In the genomic region with DNA sequence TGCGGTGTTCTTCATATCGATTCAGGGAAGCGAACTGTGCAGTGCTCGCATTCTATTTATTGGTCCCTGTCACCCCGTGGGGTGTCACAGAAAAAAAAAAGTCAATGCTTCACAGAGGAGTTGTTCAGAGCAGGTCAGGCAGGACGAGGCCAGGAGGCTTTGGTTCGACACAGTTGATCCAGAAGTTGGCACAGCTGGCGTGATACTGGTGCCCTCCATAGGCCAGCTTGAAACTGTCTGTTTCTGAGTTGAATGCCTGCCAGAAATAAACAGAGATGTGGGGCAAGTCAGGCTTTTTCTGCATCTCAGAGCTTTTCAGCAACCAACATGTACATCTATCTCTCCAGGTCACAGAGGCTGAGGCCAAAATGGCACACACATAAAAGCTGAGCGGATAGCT, we compare ENCODE assay signal across 13 cellular contexts. TPM values are rescaled to one million over a fixed set of nuclear protein-coding genes. Genes with fewer than 3 reads are reported as not detected.
DNase-seq lines count a peak whose midpoint lies in the region; ATAC-seq and TF ChIP-seq lines count a peak whose summit lies in the region.
"Had no signal": no experiment of that assay in that cellular context is flagged by ENCODE, and none has a peak within 500 bp of the region (broad histone marks: within the 10 kb centered on the region; RNA-seq: fewer than 3 reads in every experiment).

No MANE protein-coding gene starts in this region.

- in situ Hi-C loops in GM23248 (cut with MboI), result no loop called here
- in situ Hi-C loops in ACHN (cut with HindIII; ENCODE audit: low pct_ligation_motif_present, low pct_unique_long_range_greater_than_20kb, low sequenced_read_pairs), result no loop called here

- no peak for TF ChIP-seq POLR2A in adrenal gland (IDR thresholded peaks at IDR 0.05)
- TF ChIP-seq POLR2A in tibial nerve (IDR thresholded peaks at IDR 0.05), result no peak

- ATAC-seq in HG03095 (IDR thresholded peaks at IDR 0.05; ENCODE audit: unreplicated experiment), result no peak

- intact Hi-C loops in adrenal gland (cut with DNase I), result no loop called here

- H3K36me3 ChIP-seq in GM23248 (ENCODE audit: low read depth) (peaks cover 18% of the 10 kb centered on the region), adrenal gland (replicated peaks in 1 of 2) (peaks cover 0 to 59% of the 10 kb centered on the region in 2 donors), liver (ENCODE audit: control insufficient read depth in 4 of 4, insufficient read depth in 3 of 4, low read depth in 1 of 4, low read length in 3 of 4) (peaks cover 3 to 36% (median 31%) of the 10 kb centered on the region in 4 donors), tibial nerve (peaks cover 2 to 94% (median 27%) of the 10 kb centered on the region in 3 donors)

- DNase-seq in A172 (ENCODE audit: low spot score) (peak; percentile 15), GM23248 (peak; percentile 20), adrenal gland (peak in 6 of 7 donors; percentile 51 to 78 (median 62)), ACHN (no peak), HuH-7.5 (ENCODE audit: low spot score) (no peak), tibial nerve (ENCODE audit: low spot score in 2 of 2) (no peak)
- DNase-seq: C1 segment of cervical spinal cord; NCI-H1436; psoas muscle; stimulated activated CD4-positive, alpha-beta T cell treated with anti-CD3 and anti-CD28 coated beads, Interleukin-2, amount 100 ng/mL, for 24 hours had no signal

- no peaks in the 10 kb centered on the region for H3K9me2 ChIP-seq in GM23248 (ENCODE audit: insufficient read depth)

- H3K9ac ChIP-seq in GM23248, result no peak overlapping the region
- H3K9ac ChIP-seq in liver (ENCODE audit: low read depth in 1 of 2, low read length in 2 of 2), result no peak overlapping the region

- no peak overlapping the region for H3K4me2 ChIP-seq in GM23248 (ENCODE audit: unreplicated experiment)

- no peaks in the 10 kb centered on the region for H4K20me1 ChIP-seq in GM23248 (ENCODE audit: insufficient read depth)

- peak in 4 of 6 experiments; percentile 16 to 33 (median 28) for TF ChIP-seq CTCF in adrenal gland (IDR thresholded peaks at IDR 0.05)
- peak; percentile 47 for TF ChIP-seq CTCF in liver (IDR thresholded peaks at IDR 0.05; ENCODE audit: low read depth, low read length, missing input control)
- no peak for TF ChIP-seq CTCF in tibial nerve (IDR thresholded peaks at IDR 0.05)

- peak; percentile 78 to 81 for TF ChIP-seq RAD21 in liver (IDR thresholded peaks at IDR 0.05)

- WGBS in GM23248 (ENCODE audit: low coverage in 1 of 2, low lambda C conversion rate in 2 of 2, missing lambda C conversion rate in 2 of 2), 2 experiments, result 91 to 92% methylated on average over 9 of the region's 9 CpGs
- 72 to 79% (median 76%) methylated on average over 9 of the region's 9 CpGs for WGBS in adrenal gland, 4 donors
- 73% methylated on average over 9 of the region's 9 CpGs for WGBS in liver
- 72 to 83% methylated on average over 9 of the region's 9 CpGs for WGBS in tibial nerve, 2 donors

- no peak overlapping the region for H2AFZ ChIP-seq in GM23248

- H3K4me3 ChIP-seq in GM23248, result no peak overlapping the region
- no peak overlapping the region for H3K4me3 ChIP-seq in adrenal gland
- H3K4me3 ChIP-seq in liver (ENCODE audit: low read depth in 1 of 3, low read length in 3 of 3), result no peak overlapping the region
- no peak overlapping the region for H3K4me3 ChIP-seq in tibial nerve
- H3K4me3 ChIP-seq: coronary artery, psoas muscle had no signal

- no peak overlapping the region for H3K27ac ChIP-seq in GM23248
- no peak overlapping the region for H3K27ac ChIP-seq in adrenal gland
- H3K27ac ChIP-seq in liver (ENCODE audit: low read depth in 1 of 2, low read length in 2 of 2), result no peak overlapping the region
- no peak overlapping the region for H3K27ac ChIP-seq in tibial nerve
- H3K27ac ChIP-seq: coronary artery, psoas muscle had no signal

- peaks cover 46% of the 10 kb centered on the region for H3F3A ChIP-seq in GM23248 (ENCODE audit: insufficient read depth)

- H3K4me1 ChIP-seq in GM23248 (ENCODE audit: insufficient read depth), result peaks cover 15% of the 10 kb centered on the region
- H3K4me1 ChIP-seq in adrenal gland (replicated peaks in 1 of 2), result peaks cover 0 to 14% of the 10 kb centered on the region in 2 donors
- peaks cover 0 to 3% (median 0%) of the 10 kb centered on the region in 4 donors for H3K4me1 ChIP-seq in liver (ENCODE audit: control insufficient read depth in 4 of 4, insufficient read depth in 4 of 4, low read length in 3 of 4)
- no peaks in the 10 kb centered on the region for H3K4me1 ChIP-seq in tibial nerve
- H3K4me1 ChIP-seq: psoas muscle had no signal

- TF ChIP-seq EP300 in tibial nerve (IDR thresholded peaks at IDR 0.05), result no peak

- H3K27me3 ChIP-seq in GM23248 (replicated peaks; ENCODE audit: insufficient read depth) (no peaks in the 10 kb centered on the region), adrenal gland (no peaks in the 10 kb centered on the region), liver (ENCODE audit: control insufficient read depth in 4 of 4, insufficient read depth in 4 of 4, low read length in 3 of 4) (no peaks in the 10 kb centered on the region), tibial nerve (no peaks in the 10 kb centered on the region)

- H3K9me3 ChIP-seq in GM23248 (ENCODE audit: low read depth) (no peaks in the 10 kb centered on the region), adrenal gland (replicated peaks in 1 of 3) (no peaks in the 10 kb centered on the region), liver (ENCODE audit: control insufficient read depth in 4 of 4, low read length in 3 of 4) (no peaks in the 10 kb centered on the region), tibial nerve (no peaks in the 10 kb centered on the region)
- H3K9me3 ChIP-seq: psoas muscle had no signal

- peaks cover 24% of the 10 kb centered on the region for H3K79me2 ChIP-seq in GM23248 (ENCODE audit: insufficient read depth)

TF ChIP-seq in liver, 16 proteins besides CTCF, POLR2A, EP300 and RAD21:
- TF ChIP-seq FOXA2 (IDR thresholded peaks at IDR 0.05) (no peak), HNF4A (conservative IDR thresholded peaks at IDR 0.05) (peak in 1 of 2 donors; percentile 21), JUND (IDR thresholded peaks at IDR 0.05) (no peak), RXRA (IDR thresholded peaks at IDR 0.05) (peak in 1 of 2 donors; percentile 7), FOXA1 (IDR thresholded peaks at IDR 0.05) (no peak)
- TF ChIP-seq, protein P1, sequence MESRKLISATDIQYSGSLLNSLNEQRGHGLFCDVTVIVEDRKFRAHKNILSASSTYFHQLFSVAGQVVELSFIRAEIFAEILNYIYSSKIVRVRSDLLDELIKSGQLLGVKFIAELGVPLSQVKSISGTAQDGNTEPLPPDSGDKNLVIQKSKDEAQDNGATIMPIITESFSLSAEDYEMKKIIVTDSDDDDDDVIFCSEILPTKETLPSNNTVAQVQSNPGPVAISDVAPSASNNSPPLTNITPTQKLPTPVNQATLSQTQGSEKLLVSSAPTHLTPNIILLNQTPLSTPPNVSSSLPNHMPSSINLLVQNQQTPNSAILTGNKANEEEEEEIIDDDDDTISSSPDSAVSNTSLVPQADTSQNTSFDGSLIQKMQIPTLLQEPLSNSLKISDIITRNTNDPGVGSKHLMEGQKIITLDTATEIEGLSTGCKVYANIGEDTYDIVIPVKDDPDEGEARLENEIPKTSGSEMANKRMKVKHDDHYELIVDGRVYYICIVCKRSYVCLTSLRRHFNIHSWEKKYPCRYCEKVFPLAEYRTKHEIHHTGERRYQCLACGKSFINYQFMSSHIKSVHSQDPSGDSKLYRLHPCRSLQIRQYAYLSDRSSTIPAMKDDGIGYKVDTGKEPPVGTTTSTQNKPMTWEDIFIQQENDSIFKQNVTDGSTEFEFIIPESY (IDR thresholded peaks at IDR 0.05), result no peak
- TF ChIP-seq, protein P2, sequence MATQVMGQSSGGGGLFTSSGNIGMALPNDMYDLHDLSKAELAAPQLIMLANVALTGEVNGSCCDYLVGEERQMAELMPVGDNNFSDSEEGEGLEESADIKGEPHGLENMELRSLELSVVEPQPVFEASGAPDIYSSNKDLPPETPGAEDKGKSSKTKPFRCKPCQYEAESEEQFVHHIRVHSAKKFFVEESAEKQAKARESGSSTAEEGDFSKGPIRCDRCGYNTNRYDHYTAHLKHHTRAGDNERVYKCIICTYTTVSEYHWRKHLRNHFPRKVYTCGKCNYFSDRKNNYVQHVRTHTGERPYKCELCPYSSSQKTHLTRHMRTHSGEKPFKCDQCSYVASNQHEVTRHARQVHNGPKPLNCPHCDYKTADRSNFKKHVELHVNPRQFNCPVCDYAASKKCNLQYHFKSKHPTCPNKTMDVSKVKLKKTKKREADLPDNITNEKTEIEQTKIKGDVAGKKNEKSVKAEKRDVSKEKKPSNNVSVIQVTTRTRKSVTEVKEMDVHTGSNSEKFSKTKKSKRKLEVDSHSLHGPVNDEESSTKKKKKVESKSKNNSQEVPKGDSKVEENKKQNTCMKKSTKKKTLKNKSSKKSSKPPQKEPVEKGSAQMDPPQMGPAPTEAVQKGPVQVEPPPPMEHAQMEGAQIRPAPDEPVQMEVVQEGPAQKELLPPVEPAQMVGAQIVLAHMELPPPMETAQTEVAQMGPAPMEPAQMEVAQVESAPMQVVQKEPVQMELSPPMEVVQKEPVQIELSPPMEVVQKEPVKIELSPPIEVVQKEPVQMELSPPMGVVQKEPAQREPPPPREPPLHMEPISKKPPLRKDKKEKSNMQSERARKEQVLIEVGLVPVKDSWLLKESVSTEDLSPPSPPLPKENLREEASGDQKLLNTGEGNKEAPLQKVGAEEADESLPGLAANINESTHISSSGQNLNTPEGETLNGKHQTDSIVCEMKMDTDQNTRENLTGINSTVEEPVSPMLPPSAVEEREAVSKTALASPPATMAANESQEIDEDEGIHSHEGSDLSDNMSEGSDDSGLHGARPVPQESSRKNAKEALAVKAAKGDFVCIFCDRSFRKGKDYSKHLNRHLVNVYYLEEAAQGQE (IDR thresholded peaks at IDR 0.05), result no peak

RNA-seq across cellular contexts. Expression of a gene that starts 29.1 kb away (rescaled TPM):
- total RNA-seq in A172 (2014; rRNA removed; shearing (Covaris generic)), result 124 and 151 TPM in 2 replicates
- total RNA-seq in GM23248 (2014; rRNA removed; shearing (Covaris generic)), result 154 and 161 TPM in 2 replicates
- polyA plus RNA-seq in GM23248 (2016; fragmentation: Nextera tagmentation; extraction: Ambion mirVana) (153 and 157 TPM in 2 replicates), adrenal gland (10 to 100 TPM in 2 of 3 donors, 1 to 10 TPM in 1; 7.2 to 19.8 (median 16.0) TPM), liver (10 to 100 TPM; 14.1 to 15.7 TPM)
- total RNA-seq in adrenal gland (10 to 100 TPM; 13.4 to 66.2 (median 23.3) TPM), liver (10 to 100 TPM in 1 of 2 donors, 1 to 10 TPM in 1; 6.3 to 13.5 TPM), tibial nerve (10 to 100 TPM; 14.7 to 27.8 (median 19.5) TPM)

Comparison
In these comparisons a context has a peak if more than half of its experiments do, and no peak if none do; other contexts are left out.
1. DNase-seq: peak in A172 (single experiment), GM23248 (single experiment) and adrenal gland (6 of 7); none in ACHN (single experiment), HuH-7.5 (single experiment) and tibial nerve (0 of 2).
2. CTCF ChIP-seq: peak in adrenal gland (4 of 6) and liver (single experiment); none in tibial nerve (0 of 5).